Comparison of ENCODE assay signal across 7 cellular contexts in genomic region chr19:47848871-47849473, GRCh38. TPM values are rescaled to one million over a fixed set of nuclear protein-coding genes. Genes with fewer than 3 reads are reported as not detected.
A peak's percentile ranks its signal among the peaks of the same experiment; 100 is the strongest.
DNase-seq lines count a peak whose midpoint lies in the region; ATAC-seq and TF ChIP-seq lines count a peak whose summit lies in the region.

No MANE protein-coding gene starts in this region.

- ATAC-seq in HG02870 (IDR thresholded peaks at IDR 0.05; ENCODE audit: unreplicated experiment) = no peak

- DNase-seq in HFF-Myc (ENCODE audit: extremely low read depth, low read depth) = no peak
- no peak for DNase-seq in epithelial cell of esophagus (ENCODE audit: low read depth)
- peak in 2 of 3 experiments; percentile 1 to 41 for DNase-seq in stimulated activated CD4-positive, alpha-beta T cell treated with anti-CD3 and anti-CD28 coated beads, TNF-alpha, amount 100 ng/mL, for 24 hours (ENCODE audit: low read depth in 3 of 3)
- DNase-seq in mesenteric fat pad (ENCODE audit: low spot score) = no peak
- no peak for DNase-seq in NCI-H446 (lab: John Stamatoyannopoulos, UW)

- H3K4me3 ChIP-seq in HFF-Myc (replicated peaks; ENCODE audit: low read depth, low read length) = no peak overlapping the region
- no peak overlapping the region for H3K4me3 ChIP-seq in epithelial cell of esophagus (ENCODE audit: low read length)

- TF ChIP-seq CTCF in HFF-Myc (IDR thresholded peaks at IDR 0.05; ENCODE audit: low read depth, low read length, missing control alignments) (peak; percentile 66), VCaP (conservative IDR thresholded peaks at IDR 0.05) (peak; percentile 57), epithelial cell of esophagus (IDR thresholded peaks at IDR 0.05; ENCODE audit: insufficient read depth, low read depth, low read length, missing control alignments) (peak; percentile 17)

- H3K27ac ChIP-seq in VCaP = no peak overlapping the region

RNA-seq across cellular contexts. Expression of gene TPRX2, which starts 10.1 kb away (rescaled TPM):
- not detected for total RNA-seq in mesenteric fat pad

RNA-seq across cellular contexts. Expression of gene CRX, which starts 27.2 kb away (rescaled TPM):
- not detected for total RNA-seq in mesenteric fat pad

RNA-seq across cellular contexts. Expression of gene SULT2A1, which starts 37.1 kb away (rescaled TPM):
- total RNA-seq in mesenteric fat pad = not detected

RNA-seq across cellular contexts. Expression of gene TPRX1, which starts 44.6 kb away (rescaled TPM):
- not detected for total RNA-seq in mesenteric fat pad

Comparison
In these comparisons a context has a peak if more than half of its experiments do, and no peak if none do; other contexts are left out.
1. DNase-seq: peak in stimulated activated CD4-positive, alpha-beta T cell treated with anti-CD3 and anti-CD28 coated beads, TNF-alpha, amount 100 ng/mL, for 24 hours (2 of 3); none in HFF-Myc (single experiment), epithelial cell of esophagus (single experiment), mesenteric fat pad (single experiment) and NCI-H446 (0 of 2).
2. Peak in every context shown above with its lines, with median percentiles within 50 percentile points of each other: CTCF ChIP-seq.